In the genomic region with DNA sequence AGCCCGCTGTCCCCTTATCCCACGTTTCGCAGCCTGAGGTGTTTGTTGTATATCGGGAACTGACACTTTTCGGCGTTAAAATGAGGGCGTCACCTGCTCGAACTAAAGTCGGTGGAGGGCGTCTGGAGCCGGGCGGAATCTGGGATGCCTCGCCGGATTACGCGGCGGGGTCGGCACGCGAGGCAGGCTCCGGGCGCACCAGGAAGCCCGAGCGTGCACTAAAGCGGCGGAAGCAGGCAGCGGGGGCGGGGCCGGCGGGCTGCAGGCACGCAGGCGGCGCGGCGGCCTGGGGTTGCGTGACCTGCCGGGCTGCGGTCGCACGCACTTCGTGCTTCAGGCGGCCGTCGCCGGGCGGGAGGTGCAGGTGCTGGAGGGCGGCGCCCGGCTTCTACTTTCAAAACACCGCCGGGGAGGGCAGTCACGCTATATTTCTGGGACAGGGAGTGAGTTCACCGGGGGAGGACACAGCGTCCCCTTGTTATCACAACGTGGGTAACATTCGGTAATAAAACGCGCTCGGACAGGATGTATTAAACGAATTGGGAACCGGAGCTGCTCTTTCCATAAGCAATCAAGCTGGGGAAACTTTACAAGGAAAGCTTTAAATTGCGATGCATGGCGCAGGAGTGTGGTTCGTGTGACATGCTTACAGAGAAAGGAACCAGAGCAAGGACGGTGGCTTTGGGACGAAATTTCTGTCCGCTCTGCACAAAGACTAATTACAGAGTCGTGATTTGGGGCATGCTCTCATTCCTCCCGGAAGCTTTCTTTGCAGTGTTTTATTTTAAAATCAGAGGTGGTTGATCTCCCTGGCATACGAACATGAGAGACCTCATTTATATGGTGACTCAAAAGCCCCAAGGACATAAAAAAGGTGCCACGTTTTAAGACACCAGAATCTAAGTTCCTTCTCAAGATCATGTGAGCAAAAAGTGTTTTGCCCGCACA, we compare ENCODE assay signal across 8 cellular contexts. TPM values are rescaled to one million over a fixed set of nuclear protein-coding genes. Genes with fewer than 3 reads are reported as not detected.
A peak's percentile ranks its signal among the peaks of the same experiment; 100 is the strongest.
DNase-seq lines count a peak whose midpoint lies in the region; ATAC-seq and TF ChIP-seq lines count a peak whose summit lies in the region.

No MANE protein-coding gene starts in this region.

- H3K79me2 ChIP-seq in osteoblast (ENCODE audit: insufficient read depth, low read length) = no peaks in the 10 kb centered on the region

- H3K9me3 ChIP-seq in osteoblast (ENCODE audit: low read depth, low read length) (no peaks in the 10 kb centered on the region), thymus (ENCODE audit: control insufficient read depth) (no peaks in the 10 kb centered on the region)

- WGBS in thymus = 1% methylated on average over 72 of the region's 72 CpGs

- no peaks in the 10 kb centered on the region for H3K36me3 ChIP-seq in osteoblast (ENCODE audit: insufficient read depth, low read length)
- no peaks in the 10 kb centered on the region for H3K36me3 ChIP-seq in thymus (ENCODE audit: control insufficient read depth, insufficient read depth)

- peak; percentile 90 for DNase-seq in EH (ENCODE audit: low read depth)
- DNase-seq in Jurkat, Clone E6-1 (ENCODE audit: low read depth, low spot score) = peak; percentile 25
- peak; percentile 51 for DNase-seq in SK-MEL-5 (ENCODE audit: low read depth, low spot score)
- DNase-seq in activated naive CD4-positive, alpha-beta T cell treated with anti-CD3 and anti-CD28 coated beads, Interleukin-2, amount 10 ng/mL, durations not matched to agents 7 days and 5 days = peak; percentile 94
- DNase-seq in globus pallidus (ENCODE audit: low spot score) = peak; percentile 57
- peak; percentile 97 for DNase-seq in osteoblast (ENCODE audit: insufficient read length, low spot score, missing footprints)

- CTCF ChIA-PET in activated naive CD4-positive, alpha-beta T cell treated with anti-CD3 and anti-CD28 coated beads, Interleukin-2, amount 10 ng/mL, durations not matched to agents 7 days and 5 days (lab: Charles Lee) = interaction anchor here (0.9 to 1.5 kb wide), 6 partner anchors 9 to 314 kb away, joined by 3 to 5 read pairs (median 4); partner anchors contain the start of gene TIPARP

- H3K9me3 Mint-ChIP-seq in activated naive CD4-positive, alpha-beta T cell treated with anti-CD3 and anti-CD28 coated beads, Interleukin-2, amount 10 ng/mL, durations not matched to agents 7 days and 5 days = peaks cover 3% of the 10 kb centered on the region

- H3K4me3 Mint-ChIP-seq in activated naive CD4-positive, alpha-beta T cell treated with anti-CD3 and anti-CD28 coated beads, Interleukin-2, amount 10 ng/mL, durations not matched to agents 7 days and 5 days = peak overlapping the region; percentile 82

- H3K4me1 ChIP-seq in osteoblast (ENCODE audit: insufficient read depth, low read length) (peaks cover 51% of the 10 kb centered on the region), thymus (ENCODE audit: control insufficient read depth, insufficient read depth, low read length) (peaks cover 3% of the 10 kb centered on the region)

- no peaks in the 10 kb centered on the region for H4K20me1 ChIP-seq in osteoblast (ENCODE audit: insufficient read depth, low read length)

- peak overlapping the region; percentile 52 for H2AFZ ChIP-seq in osteoblast (ENCODE audit: low read length)

- in situ Hi-C loops in SK-MEL-5 (cut with HindIII; ENCODE audit: low pct_unique_long_range_greater_than_20kb, low sequenced_read_pairs) = no loop called here

- H3K27ac ChIP-seq in osteoblast (ENCODE audit: low read depth, low read length) (peak overlapping the region; percentile 100), thymus (ENCODE audit: low read depth) (peak overlapping the region; percentile 48)

- H3K36me3 Mint-ChIP-seq in activated naive CD4-positive, alpha-beta T cell treated with anti-CD3 and anti-CD28 coated beads, Interleukin-2, amount 10 ng/mL, durations not matched to agents 7 days and 5 days = peaks cover 22% of the 10 kb centered on the region

- H3K4me2 ChIP-seq in osteoblast (ENCODE audit: insufficient read depth, low read length) = peak overlapping the region; percentile 83

- peaks cover 80% of the 10 kb centered on the region for H3K4me1 Mint-ChIP-seq in activated naive CD4-positive, alpha-beta T cell treated with anti-CD3 and anti-CD28 coated beads, Interleukin-2, amount 10 ng/mL, durations not matched to agents 7 days and 5 days

- no peaks in the 10 kb centered on the region for H3K27me3 Mint-ChIP-seq in activated naive CD4-positive, alpha-beta T cell treated with anti-CD3 and anti-CD28 coated beads, Interleukin-2, amount 10 ng/mL, durations not matched to agents 7 days and 5 days

- peak; percentile 74 for ATAC-seq in GM21717 (IDR thresholded peaks at IDR 0.05; ENCODE audit: unreplicated experiment)

- no peaks in the 10 kb centered on the region for H3K27me3 ChIP-seq in osteoblast (ENCODE audit: insufficient read depth, low read length)
- H3K27me3 ChIP-seq in thymus (ENCODE audit: control insufficient read depth, insufficient read depth) = no peaks in the 10 kb centered on the region

- H3K4me3 ChIP-seq in Jurkat, Clone E6-1 (ENCODE audit: low read length) = peak overlapping the region; percentile 46
- H3K4me3 ChIP-seq in osteoblast (ENCODE audit: insufficient read depth, low read length) (peak overlapping the region; percentile 62), thymus (ENCODE audit: low read length) (peak overlapping the region; percentile 61)

- TF ChIP-seq CTCF in osteoblast (IDR thresholded peaks at IDR 0.05; ENCODE audit: extremely low read depth, low read depth, low read length) = no peak

- peak overlapping the region; percentile 98 for H3K27ac Mint-ChIP-seq in activated naive CD4-positive, alpha-beta T cell treated with anti-CD3 and anti-CD28 coated beads, Interleukin-2, amount 10 ng/mL, durations not matched to agents 7 days and 5 days

RNA-seq across cellular contexts. Expression of gene LEKR1, which starts 9.1 kb away (rescaled TPM):
- not detected for polyA plus RNA-seq in Jurkat, Clone E6-1 (2012; ENCODE audit: insufficient read depth, insufficient read length)
- total RNA-seq in SK-MEL-5 (2014; rRNA removed; shearing (Covaris generic)) = 0.21 TPM in 1 of 2 replicates, not detected in the other
- polyA plus RNA-seq in SK-MEL-5 (2015; cell fraction: cytosol; rRNA removed) = 0.08 TPM in 1 of 2 replicates, not detected in the other
- polyA plus RNA-seq in SK-MEL-5 (2015; cell fraction: nucleus; rRNA removed) = 0.11 and 0.60 TPM in 2 replicates
- 0.36 and 1.5 TPM in 2 replicates for total RNA-seq in osteoblast
- 1.0 TPM for polyA plus RNA-seq in thymus

Comparison
In these comparisons a context has a peak if more than half of its experiments do, and no peak if none do; other contexts are left out.
1. Peak in every context shown above with its lines: DNase-seq, ATAC-seq, H3K4me3 ChIP-seq and H3K27ac ChIP-seq.
2. DNase-seq: peak in every context shown above with its lines; median percentile 97 in osteoblast; 94 in activated naive CD4-positive, alpha-beta T cell treated with anti-CD3 and anti-CD28 coated beads, Interleukin-2, amount 10 ng/mL, durations not matched to agents 7 days and 5 days; 90 in EH; 57 in globus pallidus; 51 in SK-MEL-5; 25 in Jurkat, Clone E6-1.